20 cellular contexts compared by ENCODE assay signal in the genomic region with DNA sequence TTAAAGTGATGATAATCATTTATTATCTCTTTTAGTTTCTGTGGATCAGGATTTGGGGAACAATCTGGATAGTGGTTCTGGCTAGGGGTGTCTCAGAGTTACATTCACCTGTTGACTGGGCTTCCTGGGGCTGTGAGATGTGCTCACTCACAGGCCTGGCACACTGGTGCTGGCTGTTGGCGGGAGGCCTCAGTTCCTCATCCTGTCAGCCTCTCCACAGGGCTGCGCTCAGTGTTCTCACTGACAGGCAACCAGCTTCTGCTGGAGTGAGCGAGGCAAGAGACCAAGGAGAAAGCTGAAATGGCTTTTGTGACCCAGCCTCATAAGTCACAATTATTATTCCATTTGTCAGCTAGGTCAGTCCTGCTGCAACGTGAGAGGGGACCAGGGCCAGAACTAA.
"Had no signal": no experiment of that assay in that cellular context is flagged by ENCODE, and none has a peak within 500 bp of the region (broad histone marks: within the 10 kb centered on the region; RNA-seq: fewer than 3 reads in every experiment).

No MANE protein-coding gene starts in this region.

- ATAC-seq: SK-N-SH treated with all-trans-retinoic acid at 6 μM for 48 hours had no signal

- H3K9me3 ChIP-seq: MG63, SJCRH30 had no signal

- H3K4me3 ChIP-seq: MG63, SJCRH30 had no signal

- DNase-seq: Karpas-422; KG1; MG63; NCI-H1092 treated with DMSO at 0.1 percent for 48 hours; NCI-H1436; NCI-H187 treated with DMSO at 0.1 percent for 48 hours; NCI-H2029 treated with DMSO at 0.1 percent for 48 hours; NCI-H2171 treated with DMSO at 0.1 percent for 48 hours; NCI-H345; NCI-H446 treated with DMSO at 0.1 percent for 48 hours; NCI-H510A treated with DMSO at 0.1 percent for 48 hours; NCI-H526; NCI-H748 treated with DMSO at 0.1 percent for 48 hours; NK-92 treated with Interleukin-12 subunit alpha and Interleukin-12 subunit beta, amount 100 ng/mL, for 24 hours; SHP77 treated with DMSO at 0.1 percent for 48 hours; SJCRH30; T-helper 1 cell had no signal

- H3K36me3 ChIP-seq: MG63, SJCRH30 had no signal

- H3K4me1 ChIP-seq: SJCRH30 had no signal

- H3K27ac ChIP-seq: HL-60, RWPE1, SJCRH30 had no signal

- H3K27me3 ChIP-seq: MG63 had no signal
